ENCODE assay signal across 14 cellular contexts in genomic region chr2:183348492-183348891, GRCh38.
DNase-seq lines count a peak whose midpoint lies in the region; ATAC-seq and TF ChIP-seq lines count a peak whose summit lies in the region.
"Had no signal": no experiment of that assay in that cellular context is flagged by ENCODE, and none has a peak within 500 bp of the region (broad histone marks: within the 10 kb centered on the region; RNA-seq: fewer than 3 reads in every experiment).

No MANE protein-coding gene starts in this region.

- H3K9me3 ChIP-seq in Loucy (ENCODE audit: insufficient read depth, low read depth, low read length) = no peaks in the 10 kb centered on the region
- H3K9me3 ChIP-seq in suprapubic skin = no peaks in the 10 kb centered on the region
- H3K9me3 ChIP-seq in CD8-positive, alpha-beta T cell (ENCODE audit: low read length) = no peaks in the 10 kb centered on the region
- H3K9me3 ChIP-seq: heart left ventricle had no signal

- H3K9ac ChIP-seq in Loucy (ENCODE audit: low read depth, low read length, poor library complexity, severe bottlenecking) = no peak overlapping the region

- H3K4me3 ChIP-seq in GM06990 (replicated peaks; ENCODE audit: low read depth, low read length) (no peak overlapping the region), Loucy (ENCODE audit: low read length, poor library complexity, severe bottlenecking) (no peak overlapping the region), suprapubic skin (no peak overlapping the region)
- H3K4me3 ChIP-seq in CD8-positive, alpha-beta T cell (ENCODE audit: low read depth, low read length) = no peak overlapping the region
- H3K4me3 ChIP-seq: dorsolateral prefrontal cortex, heart left ventricle had no signal

- peak; percentile 60 for ATAC-seq in GM19372 (IDR thresholded peaks at IDR 0.05; ENCODE audit: low read depth, unreplicated experiment)
- peak; percentile 67 for ATAC-seq in HG02884 (IDR thresholded peaks at IDR 0.05; ENCODE audit: unreplicated experiment)
- no peak for ATAC-seq in CD8-positive, alpha-beta T cell
- no peak for ATAC-seq in WTC11
- ATAC-seq: activated naive CD4-positive, alpha-beta T cell treated with anti-CD3 and anti-CD28 coated beads, Interleukin-2, amount 50 U/mL, for 72 hours; heart left ventricle had no signal

- POLR2A ChIA-PET in CD8-positive, alpha-beta T cell (lab: Charles Lee) = no interaction called here
- POLR2A ChIA-PET in WTC11 (lab: Charles Lee) = no interaction called here

- H3K79me2 ChIP-seq in Loucy (ENCODE audit: insufficient read depth, low read length) = no peaks in the 10 kb centered on the region

- H3K4me2 ChIP-seq in Loucy (ENCODE audit: low read depth, low read length, poor library complexity, severe bottlenecking) = no peak overlapping the region

- intact Hi-C loops in CD8-positive, alpha-beta T cell (cut with DNase I, micrococcal nuclease) = no loop called here

- no peak overlapping the region for H3K27ac Mint-ChIP-seq in CD8-positive, alpha-beta T cell
- H3K27ac Mint-ChIP-seq in WTC11 = no peak overlapping the region
- H3K27ac Mint-ChIP-seq: activated naive CD4-positive, alpha-beta T cell treated with anti-CD3 and anti-CD28 coated beads, Interleukin-2, amount 50 U/mL, for 72 hours had no signal

- DNase-seq in GM06990 (ENCODE audit: extremely low read depth, insufficient read length) (peak; percentile 44), suprapubic skin (ENCODE audit: low spot score in 2 of 2) (no peak), NCI-H2196 treated with DMSO at 0.1 percent for 48 hours (lab: John Stamatoyannopoulos, UW; ENCODE audit: unreplicated experiment) (no peak), WTC11 (ENCODE audit: low spot score) (no peak)
- DNase-seq in CD8-positive, alpha-beta T cell = no peak
- DNase-seq: activated CD4-positive, CD25-positive, alpha-beta regulatory T cell treated with anti-CD3 and anti-CD28 coated beads, Interleukin-2, amount 50 U/mL, for 72 hours; heart left ventricle; mesenchymal stem cell; NCI-H1694 treated with DMSO at 0.1 percent for 48 hours had no signal

- CTCF ChIA-PET in CD8-positive, alpha-beta T cell (lab: Charles Lee) = no interaction called here
- CTCF ChIA-PET in WTC11 (lab: Charles Lee) = interaction anchor here (0.6 to 2.8 kb wide), 3 partner anchors 16 to 100 kb away, joined by 3 to 9 read pairs (median 3); no protein-coding TSS in a partner anchor

- H3K36me3 ChIP-seq in GM06990 (ENCODE audit: control insufficient read depth, insufficient read depth, low read length) (no peaks in the 10 kb centered on the region), Loucy (ENCODE audit: insufficient read depth, low read length) (no peaks in the 10 kb centered on the region), suprapubic skin (no peaks in the 10 kb centered on the region)
- no peaks in the 10 kb centered on the region for H3K36me3 ChIP-seq in CD8-positive, alpha-beta T cell (ENCODE audit: insufficient read depth, low read length)
- H3K36me3 ChIP-seq: heart left ventricle had no signal

- no peaks in the 10 kb centered on the region for H3F3A ChIP-seq in Loucy (ENCODE audit: low read depth)

- H3K9me2 ChIP-seq in Loucy (replicated peaks; ENCODE audit: low read depth, low read length) = no peaks in the 10 kb centered on the region

- H3K27me3 Mint-ChIP-seq in CD8-positive, alpha-beta T cell (ENCODE audit: low read depth) = no peaks in the 10 kb centered on the region
- no peaks in the 10 kb centered on the region for H3K27me3 Mint-ChIP-seq in WTC11 (ENCODE audit: low read depth)

- H4K20me1 ChIP-seq in Loucy (ENCODE audit: insufficient read depth, low read length, poor library complexity, severe bottlenecking) = no peaks in the 10 kb centered on the region

- H3K27ac ChIP-seq in suprapubic skin = no peak overlapping the region
- H3K27ac ChIP-seq in CD8-positive, alpha-beta T cell (ENCODE audit: low read depth, low read length) = no peak overlapping the region
- H3K27ac ChIP-seq: heart left ventricle had no signal

- H3K4me3 Mint-ChIP-seq in CD8-positive, alpha-beta T cell = no peak overlapping the region
- no peak overlapping the region for H3K4me3 Mint-ChIP-seq in WTC11

- H3K9me3 Mint-ChIP-seq in CD8-positive, alpha-beta T cell = no peaks in the 10 kb centered on the region
- H3K9me3 Mint-ChIP-seq in WTC11 = no peaks in the 10 kb centered on the region
- H3K9me3 Mint-ChIP-seq: activated naive CD4-positive, alpha-beta T cell treated with anti-CD3 and anti-CD28 coated beads, Interleukin-2, amount 50 U/mL, for 72 hours had no signal

- TF ChIP-seq EP300 in suprapubic skin (IDR thresholded peaks at IDR 0.05) = no peak

- H3K4me1 Mint-ChIP-seq in CD8-positive, alpha-beta T cell (ENCODE audit: low read depth) = no peaks in the 10 kb centered on the region
- peaks cover 29% of the 10 kb centered on the region for H3K4me1 Mint-ChIP-seq in WTC11

- no peak for TF ChIP-seq POLR2A in suprapubic skin (IDR thresholded peaks at IDR 0.05)

- H2AFZ ChIP-seq in Loucy (ENCODE audit: low read length) = no peak overlapping the region

- whole genome bisulfite sequencing in suprapubic skin = 86% methylated on average over 2 of the region's 2 CpGs

- H3K27me3 ChIP-seq in GM06990 (replicated peaks; ENCODE audit: control insufficient read depth, insufficient read depth, low read length) (no peaks in the 10 kb centered on the region), Loucy (ENCODE audit: insufficient read depth, low read length, poor library complexity, severe bottlenecking) (no peaks in the 10 kb centered on the region), suprapubic skin (no peaks in the 10 kb centered on the region)
- H3K27me3 ChIP-seq in CD8-positive, alpha-beta T cell (ENCODE audit: insufficient read depth, low read length) = no peaks in the 10 kb centered on the region
- H3K27me3 ChIP-seq: dorsolateral prefrontal cortex, heart left ventricle had no signal

- no peaks in the 10 kb centered on the region for H3K4me1 ChIP-seq in Loucy (ENCODE audit: insufficient read depth, low read length, poor library complexity, severe bottlenecking)
- H3K4me1 ChIP-seq in suprapubic skin = no peaks in the 10 kb centered on the region
- no peaks in the 10 kb centered on the region for H3K4me1 ChIP-seq in CD8-positive, alpha-beta T cell (ENCODE audit: insufficient read depth, low read length)
- H3K4me1 ChIP-seq: heart left ventricle had no signal

- no peaks in the 10 kb centered on the region for H3K36me3 Mint-ChIP-seq in CD8-positive, alpha-beta T cell
- H3K36me3 Mint-ChIP-seq in WTC11 = no peaks in the 10 kb centered on the region
- H3K36me3 Mint-ChIP-seq: activated naive CD4-positive, alpha-beta T cell treated with anti-CD3 and anti-CD28 coated beads, Interleukin-2, amount 50 U/mL, for 72 hours had no signal

- TF ChIP-seq CTCF in GM06990 (IDR thresholded peaks at IDR 0.05; ENCODE audit: insufficient read depth, low read length, poor library complexity, severe bottlenecking) = peak; percentile 1
- TF ChIP-seq CTCF in Loucy (conservative IDR thresholded peaks at IDR 0.05; ENCODE audit: low read length) = 0 out of 2 replicates have a peak, but pooled peaks have one; percentile 14
- no peak for TF ChIP-seq CTCF in suprapubic skin (IDR thresholded peaks at IDR 0.05)
- TF ChIP-seq CTCF in CD8-positive, alpha-beta T cell (IDR thresholded peaks at IDR 0.05) = no peak
- no peak for TF ChIP-seq CTCF in WTC11 (IDR thresholded peaks at IDR 0.05)

TF ChIP-seq in WTC11, 78 proteins besides CTCF, POLR2A, EP300 and RAD21 (continues in another document):
- TF ChIP-seq TP53 (CRISPR knock-in tag; IDR thresholded peaks at IDR 0.05) (no peak), SMAD4 (CRISPR knock-in tag; IDR thresholded peaks at IDR 0.05) (no peak), NFATC4 (CRISPR knock-in tag; IDR thresholded peaks at IDR 0.05) (no peak), FOXP4 (CRISPR knock-in tag; IDR thresholded peaks at IDR 0.05) (no peak), AR (CRISPR knock-in tag; IDR thresholded peaks at IDR 0.05) (no peak)

Comparison
In these comparisons a context has a peak if more than half of its experiments do, and no peak if none do; other contexts are left out.
1. CTCF ChIP-seq: peak in GM06990 (single experiment) and Loucy (single experiment); none in suprapubic skin (0 of 2), CD8-positive, alpha-beta T cell (single experiment) and WTC11 (single experiment).
2. ATAC-seq: peak in GM19372 (single experiment) and HG02884 (single experiment); none in CD8-positive, alpha-beta T cell (single experiment) and WTC11 (single experiment).